ENCODE assay signal across 8 cellular contexts in the genomic region with DNA sequence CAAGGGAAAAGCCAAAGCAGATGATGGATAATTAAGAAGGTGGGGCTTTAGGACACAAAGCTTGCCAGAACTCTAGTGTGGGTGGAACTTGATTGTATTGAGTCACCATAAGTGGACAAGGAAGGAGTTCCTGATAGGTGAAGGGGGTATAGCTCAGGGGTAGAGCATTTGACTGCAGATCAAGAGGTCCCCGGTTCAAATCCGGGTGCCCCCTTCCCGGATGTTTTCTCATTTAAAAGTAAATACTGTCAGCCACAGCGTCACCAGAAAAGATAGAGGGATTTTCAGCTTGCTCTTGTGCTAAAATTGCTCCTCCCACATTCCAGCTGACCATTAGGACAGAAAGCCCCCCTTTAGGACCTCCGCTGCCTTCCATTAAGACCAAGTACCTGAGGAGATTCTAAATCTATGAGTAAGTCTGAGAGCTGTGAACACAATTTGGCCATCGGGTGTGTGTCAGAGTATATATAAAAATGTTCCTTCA. TPM values are rescaled to one million over a fixed set of nuclear protein-coding genes. Genes with fewer than 3 reads are reported as not detected.
A peak's percentile ranks its signal among the peaks of the same experiment; 100 is the strongest.
DNase-seq lines count a peak whose midpoint lies in the region; ATAC-seq, FAIRE-seq and TF ChIP-seq lines count a peak whose summit lies in the region.

No MANE protein-coding gene starts in this region.

- no peak for TF ChIP-seq RAD21 in HCT116 (IDR thresholded peaks at IDR 0.05; ENCODE audit: low read depth)

- intact Hi-C loops in HCT116 (cut with micrococcal nuclease) (loop anchor here (2.0 to 5.0 kb wide), 2 partner anchors 36 to 64 kb away; partner anchors contain the start of genes DCAF4 and ZFYVE1), OCI-LY7 (cut with micrococcal nuclease; ENCODE audit: unreplicated experiment) (no loop called here)

- POLR2A ChIA-PET in HCT116 (lab: Charles Lee) (interaction anchor here (1.1 to 1.8 kb wide), 2 partner anchors 59 to 64 kb away, joined by 3 to 10 read pairs; partner anchors contain the start of gene ZFYVE1), OCI-LY7 (lab: Charles Lee) (no interaction called here)

- H3K79me2 ChIP-seq in HCT116 (ENCODE audit: insufficient read depth, low read length) (no peaks in the 10 kb centered on the region), MM.1S (ENCODE audit: low read length) (no peaks in the 10 kb centered on the region), OCI-LY7 (ENCODE audit: insufficient read depth, low read depth, low read length) (no peaks in the 10 kb centered on the region)

- no peaks in the 10 kb centered on the region for H3K9me3 ChIP-seq in HCT116 (ENCODE audit: control insufficient read depth in 1 of 2, insufficient read depth in 1 of 2, low read depth in 1 of 2, low read length in 2 of 2)
- no peaks in the 10 kb centered on the region for H3K9me3 ChIP-seq in MM.1S (replicated peaks; ENCODE audit: insufficient read depth, low read length)
- no peaks in the 10 kb centered on the region for H3K9me3 ChIP-seq in OCI-LY7 (ENCODE audit: low read length)

- no peaks in the 10 kb centered on the region for H4K20me1 ChIP-seq in HCT116 (ENCODE audit: insufficient read depth)
- H4K20me1 ChIP-seq in MM.1S (ENCODE audit: insufficient read depth, low read length) = no peaks in the 10 kb centered on the region
- H4K20me1 ChIP-seq in OCI-LY7 (ENCODE audit: insufficient read depth, low read length) = no peaks in the 10 kb centered on the region

- no peak for FAIRE-seq in RCC 7860 (lab: Jason Lieb, UNC)

- ATAC-seq in HCT116 = peak; percentile 75
- no peak for ATAC-seq in GM18868 (IDR thresholded peaks at IDR 0.05; ENCODE audit: unreplicated experiment)
- no peak for ATAC-seq in HG03196 (IDR thresholded peaks at IDR 0.05; ENCODE audit: unreplicated experiment)

- H3K4me3 ChIP-seq in HCT116 (replicated peaks in 1 of 2; ENCODE audit: low read depth in 1 of 2, low read length in 2 of 2) = peak overlapping the region in 1 of 2 experiments; percentile 11; a peak in 1 of 4 replicates
- no peak overlapping the region for H3K4me3 ChIP-seq in fibroblast of pulmonary artery (replicated peaks; ENCODE audit: low read depth, low read length)
- H3K4me3 ChIP-seq in MM.1S (ENCODE audit: low read length) = no peak overlapping the region
- H3K4me3 ChIP-seq in OCI-LY7 (ENCODE audit: low read depth, low read length, poor library complexity, severe bottlenecking) = no peak overlapping the region

- CTCF ChIA-PET in HCT116 (lab: Charles Lee) (interaction anchor here (0.5 to 2.7 kb wide), 3 partner anchors 14 to 494 kb away, joined by 3 to 19 read pairs (median 3); no protein-coding TSS in a partner anchor), OCI-LY7 (lab: Charles Lee; ENCODE audit: unreplicated experiment) (no interaction called here)

- RAD21 ChIA-PET in HCT116 (lab: Charles Lee; ENCODE audit: low non-redundant PET in 1 of 2, low total read pairs in 2 of 2, uncharacterized antibody in 2 of 2, unreplicated experiment in 2 of 2) = no interaction called here

- DNase-seq in AG08395 (ENCODE audit: low spot score) = peak; percentile 75
- peak; percentile 92 for DNase-seq in HCT116 (ENCODE audit: low read depth, low spot score)
- peak; percentile 77 for DNase-seq in RCC 7860 (ENCODE audit: low spot score)
- peak; percentile 69 for DNase-seq in fibroblast of pulmonary artery (ENCODE audit: low read depth)
- no peak for DNase-seq in MM.1S
- DNase-seq in OCI-LY7 (ENCODE audit: low spot score) = no peak

- H2AFZ ChIP-seq in HCT116 (ENCODE audit: low read depth, low read length, poor library complexity, severe bottlenecking) (no peak overlapping the region), MM.1S (ENCODE audit: low read length) (no peak overlapping the region), OCI-LY7 (ENCODE audit: low read length) (no peak overlapping the region)

- H3K4me2 ChIP-seq in HCT116 (ENCODE audit: low read length) (peak overlapping the region; percentile 71), MM.1S (ENCODE audit: low read depth, low read length) (no peak overlapping the region), OCI-LY7 (ENCODE audit: low read length) (no peak overlapping the region)

- TF ChIP-seq CTCF in HCT116 (IDR thresholded peaks at IDR 0.05 in 2 of 3, conservative IDR thresholded peaks at IDR 0.05 in 1 of 3; ENCODE audit: borderline replicate concordance in 1 of 3, insufficient read depth in 1 of 3, low read depth in 2 of 3, low read length in 2 of 3) (no peak), fibroblast of pulmonary artery (IDR thresholded peaks at IDR 0.05; ENCODE audit: low read length, missing control alignments) (no peak), MM.1S (IDR thresholded peaks at IDR 0.05; ENCODE audit: low read length) (no peak), OCI-LY7 (conservative IDR thresholded peaks at IDR 0.05; ENCODE audit: low read length) (no peak)

- H3F3A ChIP-seq in MM.1S (ENCODE audit: insufficient read depth, low read length) = no peaks in the 10 kb centered on the region

- H3K9me2 ChIP-seq in HCT116 (ENCODE audit: insufficient read depth) = no peaks in the 10 kb centered on the region
- no peaks in the 10 kb centered on the region for H3K9me2 ChIP-seq in MM.1S (replicated peaks; ENCODE audit: insufficient read depth, low read length)
- no peaks in the 10 kb centered on the region for H3K9me2 ChIP-seq in OCI-LY7 (ENCODE audit: insufficient read depth, low read length)

- H3K36me3 ChIP-seq in HCT116 (ENCODE audit: control insufficient read depth in 1 of 2, insufficient read depth in 2 of 2, low read length in 2 of 2) (peaks cover 0 to 2% of the 10 kb centered on the region in 2 experiments; a peak in 1 of 4 replicates), MM.1S (replicated peaks; ENCODE audit: insufficient read depth, low read length) (no peaks in the 10 kb centered on the region), OCI-LY7 (ENCODE audit: insufficient read depth, low read length) (peaks cover 50% of the 10 kb centered on the region)

- H3K9ac ChIP-seq in HCT116 (ENCODE audit: low read length) (peak overlapping the region; percentile 69), MM.1S (ENCODE audit: low read length) (no peak overlapping the region)

- BruUV-seq in HCT116 (replicated peaks; lab: Mats Ljungman, UMichigan) (TSS peak; percentile 94), OCI-LY7 (replicated peaks; lab: Mats Ljungman, UMichigan) (no TSS peak)

- peak overlapping the region; percentile 71 for H3K27ac ChIP-seq in HCT116 (ENCODE audit: low read depth, low read length)
- no peak overlapping the region for H3K27ac ChIP-seq in MM.1S (ENCODE audit: low read length)
- H3K27ac ChIP-seq in OCI-LY7 (ENCODE audit: low read depth, low read length, poor library complexity, severe bottlenecking) = no peak overlapping the region

- H3K27me3 ChIP-seq in HCT116 (ENCODE audit: insufficient read depth, low read length) = no peaks in the 10 kb centered on the region
- no peaks in the 10 kb centered on the region for H3K27me3 ChIP-seq in MM.1S (replicated peaks; ENCODE audit: insufficient read depth, low read length)

- H3K4me1 ChIP-seq in HCT116 (ENCODE audit: control insufficient read depth in 1 of 2, insufficient read depth in 2 of 2, low read length in 2 of 2) (peaks cover 28 to 54% of the 10 kb centered on the region in 2 experiments), MM.1S (ENCODE audit: low read length) (no peaks in the 10 kb centered on the region), OCI-LY7 (ENCODE audit: insufficient read depth, low read length, poor library complexity, severe bottlenecking) (no peaks in the 10 kb centered on the region)

- no peak for TF ChIP-seq POLR2A in HCT116 (IDR thresholded peaks at IDR 0.05; ENCODE audit: borderline replicate concordance, extremely low read depth, insufficient read depth, insufficient read length)

TF ChIP-seq in HCT116, 20 proteins besides CTCF, POLR2A, EP300 and RAD21:
- peak; percentile 10; the same call in 1 of the 2 replicates for TF ChIP-seq CBX3 (IDR thresholded peaks at IDR 0.05; ENCODE audit: low read depth)
- TF ChIP-seq POLR2AphosphoS5 (IDR thresholded peaks at IDR 0.05; ENCODE audit: low read depth, low read length) = 0 out of 2 replicates have a peak, but pooled peaks have one; percentile 13
- TF ChIP-seq ELF1 (IDR thresholded peaks at IDR 0.05; ENCODE audit: borderline replicate concordance, low read depth) = no peak
- 0 out of 2 replicates have a peak, but pooled peaks have one; percentile 3 for TF ChIP-seq FOSL1 (IDR thresholded peaks at IDR 0.05; ENCODE audit: low read depth)
- TF ChIP-seq CEBPB (IDR thresholded peaks at IDR 0.05; ENCODE audit: low read depth) = peak; percentile 12; the same call in 1 of the 2 replicates
- TF ChIP-seq, protein P1, sequence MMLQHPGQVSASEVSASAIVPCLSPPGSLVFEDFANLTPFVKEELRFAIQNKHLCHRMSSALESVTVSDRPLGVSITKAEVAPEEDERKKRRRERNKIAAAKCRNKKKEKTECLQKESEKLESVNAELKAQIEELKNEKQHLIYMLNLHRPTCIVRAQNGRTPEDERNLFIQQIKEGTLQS (IDR thresholded peaks at IDR 0.05) = peak; percentile 89

RNA-seq across cellular contexts. Expression of gene DCAF4, which starts 36.6 kb away (rescaled TPM):
- total RNA-seq in HCT116 (2021; ENCODE audit: unreplicated experiment) (19.3 TPM), OCI-LY7 (2022) (45.9 and 48.8 TPM in 2 replicates)
- 10.4 and 10.7 TPM in 2 replicates for polyA plus RNA-seq in HCT116 (2012)
- total RNA-seq in OCI-LY7 (2014; rRNA removed; shearing (Covaris generic)) = 31.1 and 37.5 TPM in 2 replicates

Comparison
In these comparisons a context has a peak if more than half of its experiments do, and no peak if none do; other contexts are left out.
1. DNase-seq: peak in AG08395 (single experiment), HCT116 (single experiment), RCC 7860 (single experiment) and fibroblast of pulmonary artery (single experiment); none in MM.1S (single experiment) and OCI-LY7 (single experiment).